1 cellular context compared by ENCODE assay signal in genomic region chr19:23686622-23687423, GRCh38.
TF ChIP-seq lines count a peak whose summit lies in the region.

TSS of gene ZNF675 (minus strand) at chr19:23687212. CDS start at chr19:23687033, 179 bp downstream.

TF ChIP-seq in GM12878, 131 proteins besides CTCF, POLR2A, EP300 and RAD21 (continued from another document):
- TF ChIP-seq BCL3 (IDR thresholded peaks at IDR 0.05; ENCODE audit: borderline replicate concordance, insufficient read depth, low read depth, low read length, poor library complexity, severe bottlenecking) (no peak), BCL11A (IDR thresholded peaks at IDR 0.05; ENCODE audit: low read depth, low read length) (no peak), SP1 (IDR thresholded peaks at IDR 0.05; ENCODE audit: low read depth, low read length) (peak; percentile 90), KAT2A (conservative IDR thresholded peaks at IDR 0.05; ENCODE audit: control insufficient read depth, low read depth, low read length) (no peak), CREM (IDR thresholded peaks at IDR 0.05; ENCODE audit: low read depth) (no peak), IRF5 (IDR thresholded peaks at IDR 0.05; ENCODE audit: borderline replicate concordance) (no peak), CREB1 (IDR thresholded peaks at IDR 0.05; ENCODE audit: low read depth) (peak; percentile 51; the same call in 1 of the 2 replicates), SUPT20H (IDR thresholded peaks at IDR 0.05; ENCODE audit: borderline replicate concordance, control insufficient read depth, low read depth, low read length) (no peak), DPF2 (IDR thresholded peaks at IDR 0.05) (peak; percentile 53; the same call in 1 of the 2 replicates), ZNF592 (IDR thresholded peaks at IDR 0.05) (no peak), CUX1 (IDR thresholded peaks at IDR 0.05; ENCODE audit: insufficient replicate concordance, low read depth, low read length) (no peak), SMARCA5 (IDR thresholded peaks at IDR 0.05) (0 out of 2 replicates have a peak, but pooled peaks have one; percentile 39), RELB (IDR thresholded peaks at IDR 0.05; ENCODE audit: low read depth) (0 out of 2 replicates have a peak, but pooled peaks have one; percentile 36), CBX5 (IDR thresholded peaks at IDR 0.05; ENCODE audit: low read depth) (0 out of 2 replicates have a peak, but pooled peaks have one; percentile 72), PAX8 (IDR thresholded peaks at IDR 0.05) (no peak), SMAD1 (IDR thresholded peaks at IDR 0.05; ENCODE audit: low read depth, partially characterized antibody) (no peak), USF1 (IDR thresholded peaks at IDR 0.05; ENCODE audit: borderline replicate concordance, extremely low read length, insufficient read depth, low read depth, low read length) (no peak), ZBTB33 (IDR thresholded peaks at IDR 0.05) (no peak), HDGF (IDR thresholded peaks at IDR 0.05) (no peak), SKIL (IDR thresholded peaks at IDR 0.05; ENCODE audit: low read depth, poor library complexity, severe bottlenecking) (no peak), NKRF (conservative IDR thresholded peaks at IDR 0.05) (peak; percentile 71), STAT3 (IDR thresholded peaks at IDR 0.05; ENCODE audit: low read depth, low read length) (no peak), NFIC (IDR thresholded peaks at IDR 0.05; ENCODE audit: low read depth, low read length) (no peak), POLR2AphosphoS5 (IDR thresholded peaks at IDR 0.05; ENCODE audit: low read length) (peak; percentile 93), REST (IDR thresholded peaks at IDR 0.05; ENCODE audit: low read depth, low read length) (no peak), TCF7 (IDR thresholded peaks at IDR 0.05; ENCODE audit: borderline replicate concordance) (no peak)
